In genomic region chr6:31158140-31158862, GRCh38 we compare ENCODE assay signal across 1 cellular context.
TF ChIP-seq lines count a peak whose summit lies in the region.

TCF19 (plus strand) TSS chr6:31158589; CDS start chr6:31159470, 881 bp downstream.

TF ChIP-seq in HepG2, 621 proteins besides CTCF, POLR2A, EP300 and RAD21 (continued from another document and continues in another):
- TF ChIP-seq BATF2 (CRISPR knock-in tag; IDR thresholded peaks at IDR 0.05): peak; percentile 49
- no peak for TF ChIP-seq ZNF670 (CRISPR knock-in tag; IDR thresholded peaks at IDR 0.05; ENCODE audit: borderline replicate concordance)
- no peak for TF ChIP-seq EEA1 (CRISPR knock-in tag; IDR thresholded peaks at IDR 0.05; ENCODE audit: borderline replicate concordance)
- TF ChIP-seq ZNF704 (CRISPR knock-in tag; IDR thresholded peaks at IDR 0.05; ENCODE audit: borderline replicate concordance): peak; percentile 94; the same call in 1 of the 2 replicates
- TF ChIP-seq ZFP90 (CRISPR knock-in tag; IDR thresholded peaks at IDR 0.05; ENCODE audit: borderline replicate concordance): no peak; the same call in 1 of the 2 replicates
- TF ChIP-seq ZBTB33 (CRISPR knock-in tag; IDR thresholded peaks at IDR 0.05): no peak
- TF ChIP-seq GATA4 (IDR thresholded peaks at IDR 0.05; ENCODE audit: borderline replicate concordance, low read depth): no peak
- TF ChIP-seq NFIB (CRISPR knock-in tag; IDR thresholded peaks at IDR 0.05; ENCODE audit: borderline replicate concordance): no peak
- TF ChIP-seq ZNF329 (CRISPR knock-in tag; IDR thresholded peaks at IDR 0.05; ENCODE audit: low read depth): no peak
- no peak for TF ChIP-seq TCF7L2 (IDR thresholded peaks at IDR 0.05; ENCODE audit: low read depth, low read length)
- TF ChIP-seq EZH2 (conservative IDR thresholded peaks at IDR 0.05; ENCODE audit: low read depth, low read length): no peak
- no peak for TF ChIP-seq ZNF549 (CRISPR knock-in tag; IDR thresholded peaks at IDR 0.05)
- no peak; the same call in 1 of the 2 replicates for TF ChIP-seq ZNF414 (CRISPR knock-in tag; IDR thresholded peaks at IDR 0.05)
- TF ChIP-seq HMGXB3 (CRISPR knock-in tag; IDR thresholded peaks at IDR 0.05; ENCODE audit: borderline replicate concordance): no peak
- TF ChIP-seq ZBTB37 (CRISPR knock-in tag; IDR thresholded peaks at IDR 0.05): no peak
- TF ChIP-seq ZNF724P (CRISPR knock-in tag; IDR thresholded peaks at IDR 0.05; ENCODE audit: borderline replicate concordance): peak; percentile 96; the same call in 1 of the 2 replicates
- peak; percentile 94 for TF ChIP-seq SPEN (CRISPR knock-in tag; IDR thresholded peaks at IDR 0.05; ENCODE audit: low read depth)
- TF ChIP-seq HOXA5 (CRISPR knock-in tag; IDR thresholded peaks at IDR 0.05): no peak; the same call in 1 of the 2 replicates
- TF ChIP-seq PREB (CRISPR knock-in tag; IDR thresholded peaks at IDR 0.05): no peak
- TF ChIP-seq GABPA (IDR thresholded peaks at IDR 0.05; ENCODE audit: low read depth, low read length): no peak
- no peak; the same call in 1 of the 2 replicates for TF ChIP-seq GABPA (CRISPR knock-in tag; IDR thresholded peaks at IDR 0.05; ENCODE audit: low read depth)
- TF ChIP-seq UBTF (CRISPR knock-in tag; IDR thresholded peaks at IDR 0.05): peak; percentile 54; the same call in 1 of the 2 replicates
- TF ChIP-seq NCOA1 (CRISPR knock-in tag; IDR thresholded peaks at IDR 0.05): 0 out of 2 replicates have a peak, but pooled peaks have one; percentile 28
- TF ChIP-seq MEIS2 (CRISPR knock-in tag; IDR thresholded peaks at IDR 0.05): no peak; the same call in 1 of the 2 replicates
- TF ChIP-seq MZF1 (CRISPR knock-in tag; IDR thresholded peaks at IDR 0.05; ENCODE audit: borderline replicate concordance): no peak
- peak; percentile 50; the same call in 1 of the 2 replicates for TF ChIP-seq ZNF574 (CRISPR knock-in tag; IDR thresholded peaks at IDR 0.05)
- TF ChIP-seq TFDP1 (CRISPR knock-in tag; IDR thresholded peaks at IDR 0.05; ENCODE audit: borderline replicate concordance): peak; percentile 99
- peak; percentile 76; the same call in 1 of the 2 replicates for TF ChIP-seq ZNF598 (CRISPR knock-in tag; IDR thresholded peaks at IDR 0.05; ENCODE audit: borderline replicate concordance)
- no peak for TF ChIP-seq FOXO4 (CRISPR knock-in tag; conservative IDR thresholded peaks at IDR 0.05)
- 0 out of 2 replicates have a peak, but pooled peaks have one; percentile 72 for TF ChIP-seq DNMT1 (CRISPR knock-in tag; IDR thresholded peaks at IDR 0.05)
- no peak for TF ChIP-seq PPARG (CRISPR knock-in tag; conservative IDR thresholded peaks at IDR 0.05)
- no peak for TF ChIP-seq ZNF790 (CRISPR knock-in tag; IDR thresholded peaks at IDR 0.05; ENCODE audit: borderline replicate concordance)
- no peak for TF ChIP-seq KLF15 (CRISPR knock-in tag; IDR thresholded peaks at IDR 0.05; ENCODE audit: borderline replicate concordance)
- TF ChIP-seq CBX1 (IDR thresholded peaks at IDR 0.05; ENCODE audit: low read depth): no peak
- peak; percentile 96 for TF ChIP-seq ATF7-NPFF (CRISPR knock-in tag; IDR thresholded peaks at IDR 0.05; ENCODE audit: low read depth)
- TF ChIP-seq KAT7 (CRISPR knock-in tag; IDR thresholded peaks at IDR 0.05; ENCODE audit: borderline replicate concordance): no peak
- TF ChIP-seq ETV6 (CRISPR knock-in tag; conservative IDR thresholded peaks at IDR 0.05): no peak
